ENCODE assay signal across 1 cellular context in genomic region chr11:113875414-113876073, GRCh38.
TF ChIP-seq lines count a peak whose summit lies in the region.

A gene with protein sequence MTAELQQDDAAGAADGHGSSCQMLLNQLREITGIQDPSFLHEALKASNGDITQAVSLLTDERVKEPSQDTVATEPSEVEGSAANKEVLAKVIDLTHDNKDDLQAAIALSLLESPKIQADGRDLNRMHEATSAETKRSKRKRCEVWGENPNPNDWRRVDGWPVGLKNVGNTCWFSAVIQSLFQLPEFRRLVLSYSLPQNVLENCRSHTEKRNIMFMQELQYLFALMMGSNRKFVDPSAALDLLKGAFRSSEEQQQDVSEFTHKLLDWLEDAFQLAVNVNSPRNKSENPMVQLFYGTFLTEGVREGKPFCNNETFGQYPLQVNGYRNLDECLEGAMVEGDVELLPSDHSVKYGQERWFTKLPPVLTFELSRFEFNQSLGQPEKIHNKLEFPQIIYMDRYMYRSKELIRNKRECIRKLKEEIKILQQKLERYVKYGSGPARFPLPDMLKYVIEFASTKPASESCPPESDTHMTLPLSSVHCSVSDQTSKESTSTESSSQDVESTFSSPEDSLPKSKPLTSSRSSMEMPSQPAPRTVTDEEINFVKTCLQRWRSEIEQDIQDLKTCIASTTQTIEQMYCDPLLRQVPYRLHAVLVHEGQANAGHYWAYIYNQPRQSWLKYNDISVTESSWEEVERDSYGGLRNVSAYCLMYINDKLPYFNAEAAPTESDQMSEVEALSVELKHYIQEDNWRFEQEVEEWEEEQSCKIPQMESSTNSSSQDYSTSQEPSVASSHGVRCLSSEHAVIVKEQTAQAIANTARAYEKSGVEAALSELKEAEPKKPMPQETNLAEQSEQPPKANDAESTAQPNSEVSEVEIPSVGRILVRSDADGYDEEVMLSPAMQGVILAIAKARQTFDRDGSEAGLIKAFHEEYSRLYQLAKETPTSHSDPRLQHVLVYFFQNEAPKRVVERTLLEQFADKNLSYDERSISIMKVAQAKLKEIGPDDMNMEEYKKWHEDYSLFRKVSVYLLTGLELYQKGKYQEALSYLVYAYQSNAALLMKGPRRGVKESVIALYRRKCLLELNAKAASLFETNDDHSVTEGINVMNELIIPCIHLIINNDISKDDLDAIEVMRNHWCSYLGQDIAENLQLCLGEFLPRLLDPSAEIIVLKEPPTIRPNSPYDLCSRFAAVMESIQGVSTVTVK (minus strand): TSS chr11:113875572. CDS start chr11:113875501, 71 bp downstream.

TF ChIP-seq in GM12878, 131 proteins besides CTCF, POLR2A, EP300 and RAD21 (continued from another document):
- TF ChIP-seq, protein P1, sequence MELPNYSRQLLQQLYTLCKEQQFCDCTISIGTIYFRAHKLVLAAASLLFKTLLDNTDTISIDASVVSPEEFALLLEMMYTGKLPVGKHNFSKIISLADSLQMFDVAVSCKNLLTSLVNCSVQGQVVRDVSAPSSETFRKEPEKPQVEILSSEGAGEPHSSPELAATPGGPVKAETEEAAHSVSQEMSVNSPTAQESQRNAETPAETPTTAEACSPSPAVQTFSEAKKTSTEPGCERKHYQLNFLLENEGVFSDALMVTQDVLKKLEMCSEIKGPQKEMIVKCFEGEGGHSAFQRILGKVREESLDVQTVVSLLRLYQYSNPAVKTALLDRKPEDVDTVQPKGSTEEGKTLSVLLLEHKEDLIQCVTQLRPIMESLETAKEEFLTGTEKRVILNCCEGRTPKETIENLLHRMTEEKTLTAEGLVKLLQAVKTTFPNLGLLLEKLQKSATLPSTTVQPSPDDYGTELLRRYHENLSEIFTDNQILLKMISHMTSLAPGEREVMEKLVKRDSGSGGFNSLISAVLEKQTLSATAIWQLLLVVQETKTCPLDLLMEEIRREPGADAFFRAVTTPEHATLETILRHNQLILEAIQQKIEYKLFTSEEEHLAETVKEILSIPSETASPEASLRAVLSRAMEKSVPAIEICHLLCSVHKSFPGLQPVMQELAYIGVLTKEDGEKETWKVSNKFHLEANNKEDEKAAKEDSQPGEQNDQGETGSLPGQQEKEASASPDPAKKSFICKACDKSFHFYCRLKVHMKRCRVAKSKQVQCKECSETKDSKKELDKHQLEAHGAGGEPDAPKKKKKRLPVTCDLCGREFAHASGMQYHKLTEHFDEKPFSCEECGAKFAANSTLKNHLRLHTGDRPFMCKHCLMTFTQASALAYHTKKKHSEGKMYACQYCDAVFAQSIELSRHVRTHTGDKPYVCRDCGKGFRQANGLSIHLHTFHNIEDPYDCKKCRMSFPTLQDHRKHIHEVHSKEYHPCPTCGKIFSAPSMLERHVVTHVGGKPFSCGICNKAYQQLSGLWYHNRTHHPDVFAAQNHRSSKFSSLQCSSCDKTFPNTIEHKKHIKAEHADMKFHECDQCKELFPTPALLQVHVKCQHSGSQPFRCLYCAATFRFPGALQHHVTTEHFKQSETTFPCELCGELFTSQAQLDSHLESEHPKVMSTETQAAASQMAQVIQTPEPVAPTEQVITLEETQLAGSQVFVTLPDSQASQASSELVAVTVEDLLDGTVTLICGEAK (IDR thresholded peaks at IDR 0.05; ENCODE audit: borderline replicate concordance): no peak
- TF ChIP-seq NR2C2 (IDR thresholded peaks at IDR 0.05; ENCODE audit: borderline replicate concordance, control insufficient read depth, insufficient read length, low read depth) (no peak), SP1 (IDR thresholded peaks at IDR 0.05; ENCODE audit: low read depth, low read length) (peak; percentile 32), BACH1 (IDR thresholded peaks at IDR 0.05; ENCODE audit: borderline replicate concordance) (peak; percentile 17; the same call in 1 of the 2 replicates), EZH2 (IDR thresholded peaks at IDR 0.05; ENCODE audit: borderline replicate concordance, control insufficient read depth, low read depth, low read length) (no peak), TCF3 (IDR thresholded peaks at IDR 0.05; ENCODE audit: borderline replicate concordance, insufficient read depth, low read depth, low read length) (peak; percentile 77), HDAC6 (IDR thresholded peaks at IDR 0.05; ENCODE audit: unreplicated experiment) (no peak), ZNF24 (IDR thresholded peaks at IDR 0.05) (no peak), RUNX3 (IDR thresholded peaks at IDR 0.05; ENCODE audit: low read length) (peak; percentile 28), SMC3 (IDR thresholded peaks at IDR 0.05; ENCODE audit: borderline replicate concordance, low read length) (no peak), PAX8 (IDR thresholded peaks at IDR 0.05) (peak; percentile 60; the same call in 1 of the 2 replicates), MLLT1 (IDR thresholded peaks at IDR 0.05) (no peak), KLF5 (IDR thresholded peaks at IDR 0.05; ENCODE audit: partially characterized antibody) (no peak), POLR2AphosphoS2 (IDR thresholded peaks at IDR 0.05; ENCODE audit: low read depth, low read length) (peak; percentile 89), IRF4 (IDR thresholded peaks at IDR 0.05; ENCODE audit: low read depth, low read length) (no peak), YBX1 (IDR thresholded peaks at IDR 0.05) (no peak), KDM1A (IDR thresholded peaks at IDR 0.05; ENCODE audit: borderline replicate concordance) (no peak)
